ENCODE assay signal across 1 cellular context in genomic region chr22:46936378-46936916, GRCh38.
TF ChIP-seq lines count a peak whose summit lies in the region.

No MANE protein-coding gene starts in this region.

TF ChIP-seq in GM23338, 12 proteins besides CTCF, POLR2A, EP300 and RAD21 (continued from another document):
- TF ChIP-seq ZNF462 (CRISPR knock-in tag; IDR thresholded peaks at IDR 0.05) (no peak), EZH2phosphoT487 (IDR thresholded peaks at IDR 0.05; ENCODE audit: unreplicated experiment) (no peak)
